Comparison of ENCODE assay signal across 15 cellular contexts in the genomic region with DNA sequence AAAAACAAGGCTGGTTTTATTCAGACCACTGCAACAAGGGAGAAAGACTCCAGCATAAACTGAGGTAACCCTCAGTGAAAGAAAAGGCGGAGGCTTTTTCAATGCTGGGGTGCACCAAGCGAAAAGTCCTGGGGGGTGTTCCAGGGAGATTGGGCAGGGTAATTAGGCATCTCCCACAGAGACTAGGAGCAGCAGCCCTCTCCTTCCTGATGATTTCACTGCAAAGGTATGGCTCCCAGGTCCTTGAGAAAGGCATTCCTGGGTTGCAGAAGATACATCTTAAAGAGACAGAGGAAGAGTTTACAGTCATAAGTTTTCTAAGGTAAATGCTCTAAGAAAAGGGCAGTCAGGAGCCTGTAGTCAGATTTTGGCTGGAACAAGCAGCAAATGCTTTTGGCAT.
"Had no signal": no experiment of that assay in that cellular context is flagged by ENCODE, and none has a peak within 500 bp of the region (broad histone marks: within the 10 kb centered on the region; RNA-seq: fewer than 3 reads in every experiment).

No MANE protein-coding gene starts in this region.

- H3K4me3 ChIP-seq: ascending aorta, hepatocyte, psoas muscle, right lobe of liver had no signal

- H3K27ac ChIP-seq: ascending aorta, hepatocyte, psoas muscle, right lobe of liver had no signal

- H3K36me3 ChIP-seq: ascending aorta, right lobe of liver had no signal

- H3K9me3 ChIP-seq: psoas muscle, right lobe of liver had no signal

- H3K4me1 ChIP-seq: right lobe of liver had no signal

- H3K4me3 Mint-ChIP-seq: activated B cell treated with CpG ODN at 0.5 μM for 24 hours; activated naive CD4-positive, alpha-beta T cell treated with anti-CD3 and anti-CD28 coated beads for 36 hours; activated naive CD8-positive, alpha-beta T cell treated with anti-CD3 and anti-CD28 coated beads, Interleukin-2, amount 50 U/mL, for 24 hours; neural crest cell; stimulated activated naive CD8-positive, alpha-beta T cell treated with anti-CD3 and anti-CD28 coated beads, Interleukin-15, amount 100 ng/mL, for 72 hours; type B pancreatic cell had no signal

- H3K27me3 ChIP-seq: ascending aorta, hepatocyte, right lobe of liver had no signal

- H3K27me3 Mint-ChIP-seq: activated B cell treated with CpG ODN at 0.5 μM for 24 hours; activated naive CD8-positive, alpha-beta T cell treated with anti-CD3 and anti-CD28 coated beads, Interleukin-2, amount 50 U/mL, for 24 hours; stimulated activated naive CD8-positive, alpha-beta T cell treated with anti-CD3 and anti-CD28 coated beads, Interleukin-15, amount 100 ng/mL, for 72 hours; type B pancreatic cell had no signal

- H3K36me3 Mint-ChIP-seq: type B pancreatic cell had no signal

- H3K27ac Mint-ChIP-seq: activated B cell treated with CpG ODN at 0.5 μM for 24 hours; activated naive CD8-positive, alpha-beta T cell treated with anti-CD3 and anti-CD28 coated beads, Interleukin-2, amount 50 U/mL, for 24 hours; activated T-helper 2 cell treated with anti-CD3 and anti-CD28 coated beads, Interferon-gamma antibody, Interleukin-2, Interleukin-4, amounts not matched to agents 10 μg/mL and 5 μg/mL and 100 μg/mL, durations not matched to agents 14 hours and 24 hours and 36 hours; stimulated activated naive CD8-positive, alpha-beta T cell treated with anti-CD3 and anti-CD28 coated beads, Interleukin-15, amount 100 ng/mL, for 72 hours; type B pancreatic cell had no signal

- FAIRE-seq: colon, TTC549 had no signal

- H3K9me3 Mint-ChIP-seq: activated B cell treated with CpG ODN at 0.5 μM for 24 hours, type B pancreatic cell had no signal

- ATAC-seq: activated naive CD8-positive, alpha-beta T cell treated with anti-CD3 and anti-CD28 coated beads, Interleukin-2, amount 50 U/mL, for 24 hours; right lobe of liver; stimulated activated naive CD8-positive, alpha-beta T cell treated with anti-CD3 and anti-CD28 coated beads, Interleukin-15, amount 100 ng/mL, for 72 hours had no signal

- DNase-seq: activated B cell treated with CpG ODN at 0.5 μM for 24 hours; activated CD4-positive, alpha-beta T cell treated with anti-CD3 and anti-CD28 coated beads for 48 hours; activated naive CD4-positive, alpha-beta T cell treated with anti-CD3 and anti-CD28 coated beads for 36 hours; activated naive CD8-positive, alpha-beta T cell treated with anti-CD3 and anti-CD28 coated beads, Interleukin-2, amount 50 U/mL, for 24 hours; psoas muscle; right lobe of liver; stimulated activated naive CD8-positive, alpha-beta T cell treated with anti-CD3 and anti-CD28 coated beads, Interleukin-15, amount 100 ng/mL, for 72 hours; T-helper 2 cell had no signal
